Comparison of ENCODE assay signal across 8 cellular contexts in genomic region chr16:8867483-8868271, GRCh38.
A peak's percentile ranks its signal among the peaks of the same experiment; 100 is the strongest.
DNase-seq lines count a peak whose midpoint lies in the region; ATAC-seq and TF ChIP-seq lines count a peak whose summit lies in the region.

No MANE protein-coding gene starts in this region.

- peaks cover 4% of the 10 kb centered on the region for H3K36me3 ChIP-seq in iPS-15b (ENCODE audit: control insufficient read depth, insufficient read depth, low read length)

- H3K27ac ChIP-seq in angular gyrus (ENCODE audit: low read depth, low read length) (peak overlapping the region; percentile 70), skin epidermis (peak overlapping the region in 20 of 21 experiments; percentile 17 to 89 (median 78))

- no peaks in the 10 kb centered on the region for H3K27me3 ChIP-seq in iPS-15b (ENCODE audit: control insufficient read depth, insufficient read depth, low read length)

- TF ChIP-seq CTCF in GM12875 (IDR thresholded peaks at IDR 0.05; ENCODE audit: borderline replicate concordance, insufficient read depth, low read depth, low read length): no peak

- ATAC-seq in GM19463 (IDR thresholded peaks at IDR 0.05; ENCODE audit: unreplicated experiment): no peak
- ATAC-seq in GM21367 (IDR thresholded peaks at IDR 0.05; ENCODE audit: unreplicated experiment): no peak

- peaks cover 22% of the 10 kb centered on the region for H3K4me1 ChIP-seq in iPS-15b (ENCODE audit: control insufficient read depth, insufficient read depth, low read length)

- peak; percentile 61 for DNase-seq in NCI-H1092 treated with DMSO at 0.1 percent for 48 hours (lab: John Stamatoyannopoulos, UW)
- no peak for DNase-seq in iPS-NIHi7 (ENCODE audit: extremely low spot score)

- peak overlapping the region; percentile 57 for H3K4me3 ChIP-seq in GM12875 (ENCODE audit: low read depth, low read length)
- peak overlapping the region; percentile 88 for H3K4me3 ChIP-seq in iPS-15b (ENCODE audit: low read depth, low read length)
- peak overlapping the region; percentile 59 to 91 (median 73) for H3K4me3 ChIP-seq in skin epidermis

- peak overlapping the region; percentile 92 for H3K9ac ChIP-seq in iPS-15b (ENCODE audit: low read depth, low read length)

- H3K9me3 ChIP-seq in iPS-15b (ENCODE audit: control insufficient read depth, insufficient read depth, low read length): no peaks in the 10 kb centered on the region
